In genomic region chr21:22791986-22792560, GRCh38 we compare ENCODE assay signal across 8 cellular contexts.
DNase-seq lines count a peak whose midpoint lies in the region; ATAC-seq and TF ChIP-seq lines count a peak whose summit lies in the region.

No MANE protein-coding gene starts in this region.

- H3K4me3 ChIP-seq in fibroblast of the aortic adventitia (ENCODE audit: low read depth, low read length) (no peak overlapping the region), psoas muscle (no peak overlapping the region), stomach (no peak overlapping the region)

- TF ChIP-seq CTCF in fibroblast of the aortic adventitia (IDR thresholded peaks at IDR 0.05; ENCODE audit: insufficient read depth, low read length): peak; percentile 55
- peak; percentile 74 for TF ChIP-seq CTCF in psoas muscle (IDR thresholded peaks at IDR 0.05)
- peak in 3 of 7 experiments; percentile 44 to 72 (median 70) for TF ChIP-seq CTCF in stomach (IDR thresholded peaks at IDR 0.05)

- ATAC-seq in GM18505 (IDR thresholded peaks at IDR 0.05; ENCODE audit: unreplicated experiment): peak; percentile 53
- no peak for ATAC-seq in psoas muscle

- no peak for TF ChIP-seq POLR2A in GM18505 (IDR thresholded peaks at IDR 0.05; ENCODE audit: borderline replicate concordance, extremely low read depth, insufficient read depth, insufficient read length)
- TF ChIP-seq POLR2A in stomach (IDR thresholded peaks at IDR 0.05): no peak

- H3K27ac ChIP-seq in psoas muscle: no peak overlapping the region
- H3K27ac ChIP-seq in stomach: no peak overlapping the region

- H3K27me3 ChIP-seq in psoas muscle (ENCODE audit: insufficient read depth in 3 of 3, low read length in 2 of 3): no peaks in the 10 kb centered on the region
- H3K27me3 ChIP-seq in stomach: no peaks in the 10 kb centered on the region

- H3K36me3 ChIP-seq in psoas muscle (ENCODE audit: insufficient read depth in 1 of 2, low read depth in 1 of 2): no peaks in the 10 kb centered on the region
- H3K36me3 ChIP-seq in stomach: no peaks in the 10 kb centered on the region

- no peak for TF ChIP-seq EP300 in stomach (IDR thresholded peaks at IDR 0.05)

- H3K4me1 ChIP-seq in psoas muscle (no peaks in the 10 kb centered on the region), stomach (no peaks in the 10 kb centered on the region)

- intact Hi-C loops in psoas muscle (cut with DNase I): loop anchor here in 1 of 2 donors (2.0 kb wide), 1 partner anchor 15 kb away; no protein-coding TSS in a partner anchor
- intact Hi-C loops in stomach (cut with DNase I; ENCODE audit: low total_unique reads): no loop called here

- H3K9me3 ChIP-seq in psoas muscle (no peaks in the 10 kb centered on the region), stomach (no peaks in the 10 kb centered on the region)

- DNase-seq in AG20443 (ENCODE audit: low spot score) (peak; percentile 32), NCI-H1105 treated with DMSO at 0.1 percent for 48 hours (lab: John Stamatoyannopoulos, UW) (peak; percentile 88), SKM-1 (lab: John Stamatoyannopoulos, UW; ENCODE audit: unreplicated experiment) (peak; percentile 28), fibroblast of the aortic adventitia (ENCODE audit: low read depth) (peak; percentile 67), psoas muscle (no peak), stomach (no peak), GDM1 (lab: John Stamatoyannopoulos, UW) (no peak)

- WGBS in psoas muscle, 3 donors: 1% methylated on average over 3 of the region's 3 CpGs
- 0 to 3% (median 1%) methylated on average over 3 of the region's 3 CpGs for WGBS in stomach, 5 donors

Comparison
In these comparisons a context has a peak if more than half of its experiments do, and no peak if none do; other contexts are left out.
1. DNase-seq: peak in AG20443 (single experiment), NCI-H1105 treated with DMSO at 0.1 percent for 48 hours (single experiment), SKM-1 (single experiment) and fibroblast of the aortic adventitia (single experiment); none in psoas muscle (0 of 2), stomach (single experiment) and GDM1 (single experiment).